16 cellular contexts compared by ENCODE assay signal in genomic region chr2:30702694-30703093, GRCh38.
"Had no signal": no experiment of that assay in that cellular context is flagged by ENCODE, and none has a peak within 500 bp of the region (broad histone marks: within the 10 kb centered on the region; RNA-seq: fewer than 3 reads in every experiment).

No MANE protein-coding gene starts in this region.

- H3K27me3 ChIP-seq: colonic mucosa, stomach had no signal

- ATAC-seq: right cardiac atrium had no signal

- DNase-seq: activated CD4-positive, alpha-beta memory T cell treated with anti-CD3 and anti-CD28 coated beads for 36 hours; activated naive CD4-positive, alpha-beta T cell treated with anti-CD3 and anti-CD28 coated beads for 36 hours; caudate nucleus; colonic mucosa; effector CD8-positive, alpha-beta T cell; hypothalamus; lower lobe of right lung; midbrain; right cardiac atrium; small intestine; stomach; T-helper 9 cell had no signal

- H3K4me3 ChIP-seq: adrenal gland, colonic mucosa, lower lobe of right lung, stomach, thoracic aorta had no signal

- H3K9me3 ChIP-seq: colonic mucosa had no signal

- H3K36me3 ChIP-seq: adrenal gland, colonic mucosa, lower lobe of right lung, stomach, thoracic aorta had no signal

- H3K4me1 ChIP-seq: adrenal gland, colonic mucosa, lower lobe of right lung had no signal

- H3K27ac ChIP-seq: adrenal gland, colonic mucosa, epithelial cell of prostate, lower lobe of right lung, stomach, thoracic aorta, VCaP had no signal
